Comparison of ENCODE assay signal across 14 cellular contexts in genomic region chr1:44605904-44606615, GRCh38.
"Had no signal": no experiment of that assay in that cellular context is flagged by ENCODE, and none has a peak within 500 bp of the region (broad histone marks: within the 10 kb centered on the region; RNA-seq: fewer than 3 reads in every experiment).

No MANE protein-coding gene starts in this region.

- H3K36me3 ChIP-seq: upper lobe of left lung had no signal

- H3K4me3 ChIP-seq: upper lobe of left lung had no signal

- DNase-seq: activated B cell treated with CpG ODN at 0.5 μM for 24 hours; activated CD4-positive, alpha-beta T cell treated with anti-CD3 and anti-CD28 coated beads, Interleukin-2, amount 10 ng/mL, durations not matched to agents 24 days and 14 days; activated naive CD4-positive, alpha-beta T cell treated with Interleukin-2 at 50 U/mL for 16 hours; erythroblast; head of caudate nucleus; islet precursor cell; natural killer cell; right cardiac atrium; stimulated activated CD4-positive, alpha-beta T cell treated with anti-CD3 and anti-CD28 coated beads, Interleukin-1b, Interleukin-23, amount 100 ng/mL, for 48 hours; stimulated activated naive B cell treated with anti-CD40 and anti-IgM and Interleukin-4, amounts not matched to agents 10 μg/mL and 1 μg/mL and 100 μg/mL, for 72 hours; substantia nigra; T-helper 1 cell had no signal

- H3K27ac ChIP-seq: upper lobe of left lung had no signal

- H3K27me3 ChIP-seq: upper lobe of left lung had no signal

- H3K9me3 ChIP-seq: upper lobe of left lung had no signal

- H3K4me1 ChIP-seq: upper lobe of left lung had no signal

- ATAC-seq: left lobe of liver; natural killer cell; right cardiac atrium; stimulated activated naive B cell treated with anti-CD40 and anti-IgM and Interleukin-4, amounts not matched to agents 10 μg/mL and 1 μg/mL and 100 μg/mL, for 72 hours had no signal
